34 cellular contexts compared by ENCODE assay signal in the genomic region with DNA sequence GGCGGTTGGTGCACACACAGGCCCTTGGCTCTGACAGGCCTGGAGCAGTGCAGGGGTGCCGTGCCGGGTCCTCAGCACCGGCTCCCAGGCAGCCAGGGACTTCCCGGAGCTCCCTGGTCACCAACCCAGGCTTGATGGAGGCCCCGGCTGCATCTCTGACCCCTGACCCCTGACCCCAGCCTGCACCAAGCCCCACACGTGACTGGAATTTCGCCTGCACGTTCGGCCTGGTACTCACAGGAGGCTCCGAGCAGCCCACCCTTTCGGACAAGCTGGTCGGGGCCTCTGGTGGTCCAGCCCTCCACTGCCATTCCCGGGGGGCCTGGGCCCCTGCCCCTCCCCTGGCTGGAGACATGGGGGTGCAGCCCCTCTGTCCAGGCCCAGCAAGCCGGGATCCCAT.
"Had no signal": no experiment of that assay in that cellular context is flagged by ENCODE, and none has a peak within 500 bp of the region (broad histone marks: within the 10 kb centered on the region; RNA-seq: fewer than 3 reads in every experiment).

No MANE protein-coding gene starts in this region.

- H3K27ac ChIP-seq: ascending aorta, breast epithelium, cardiac muscle cell, coronary artery, dorsolateral prefrontal cortex, esophagus muscularis mucosa, foreskin keratinocyte, gastrocnemius medialis, heart left ventricle, WERI-Rb-1 had no signal

- H3K9me3 Mint-ChIP-seq: activated B cell treated with CpG ODN at 0.5 μM for 24 hours; activated CD4-positive, alpha-beta memory T cell treated with anti-CD3 and anti-CD28 coated beads for 36 hours; activated CD4-positive, alpha-beta T cell treated with anti-CD3 and anti-CD28 coated beads, Interleukin-2, amount 10 ng/mL, durations not matched to agents 24 days and 14 days; activated naive CD4-positive, alpha-beta T cell treated with anti-CD3 and anti-CD28 coated beads, Interleukin-2, amount 10 ng/mL, durations not matched to agents 7 days and 5 days; activated naive CD4-positive, alpha-beta T cell treated with anti-CD3 and anti-CD28 coated beads, Interleukin-2, amount 50 U/mL, for 72 hours; activated naive CD8-positive, alpha-beta T cell treated with anti-CD3 and anti-CD28 coated beads, Interleukin-2, amount 10 ng/mL, durations not matched to agents 7 days and 5 days; activated T-cell treated with anti-CD3 and anti-CD28 coated beads, Interleukin-2, amount 50 U/mL, for 24 hours; activated T-cell treated with anti-CD3 and anti-CD28 coated beads, Interleukin-2, amount 50 U/mL, for 72 hours; dendritic cell treated with granulocyte-macrophage colony-stimulating factor and Interleukin-4, amounts not matched to agents 40 ng/mL and 50 ng/mL, for 4 days; effector memory CD8-positive, alpha-beta T cell; T-helper 2 cell treated with Interferon-gamma antibody and Interleukin-4, amounts not matched to agents 5 μg/mL and 100 μg/mL, for 36 hours had no signal

- DNase-seq: activated B cell treated with CpG ODN at 0.5 μM for 24 hours; activated CD4-positive, alpha-beta memory T cell treated with anti-CD3 and anti-CD28 coated beads for 36 hours; activated CD4-positive, alpha-beta T cell treated with anti-CD3 and anti-CD28 coated beads, Interleukin-2, amount 10 ng/mL, durations not matched to agents 24 days and 14 days; activated CD8-positive, alpha-beta memory T cell treated with anti-CD3 and anti-CD28 coated beads, Interleukin-2, amount 50 U/mL, for 48 hours; activated gamma-delta T cell; activated naive CD4-positive, alpha-beta T cell; activated naive CD4-positive, alpha-beta T cell treated with anti-CD3 and anti-CD28 coated beads, Interleukin-2, amount 10 ng/mL, durations not matched to agents 7 days and 5 days; activated naive CD8-positive, alpha-beta T cell treated with anti-CD3 and anti-CD28 coated beads, Interleukin-2, amount 10 ng/mL, durations not matched to agents 7 days and 5 days; activated T-cell treated with anti-CD3 and anti-CD28 coated beads for 4 hours; activated T-cell treated with anti-CD3 and anti-CD28 coated beads, Interleukin-2, amount 50 U/mL, for 24 hours; activated T-cell treated with anti-CD3 and anti-CD28 coated beads, Interleukin-2, amount 50 U/mL, for 72 hours; central memory CD4-positive, alpha-beta T cell; dorsolateral prefrontal cortex; effector CD4-positive, alpha-beta T cell; effector memory CD8-positive, alpha-beta T cell; erythroblast; foreskin keratinocyte; gastrocnemius medialis; glutamatergic neuron; T-helper 1 cell; T-helper 17 cell; T1000; WERI-Rb-1 had no signal

- H3K27me3 Mint-ChIP-seq: activated B cell treated with CpG ODN at 0.5 μM for 24 hours; activated CD4-positive, alpha-beta memory T cell treated with anti-CD3 and anti-CD28 coated beads for 36 hours; activated CD4-positive, alpha-beta T cell treated with anti-CD3 and anti-CD28 coated beads, Interleukin-2, amount 10 ng/mL, durations not matched to agents 24 days and 14 days; activated naive CD8-positive, alpha-beta T cell treated with anti-CD3 and anti-CD28 coated beads, Interleukin-2, amount 10 ng/mL, durations not matched to agents 7 days and 5 days; activated T-cell treated with anti-CD3 and anti-CD28 coated beads, Interleukin-2, amount 50 U/mL, for 24 hours; brain; T-helper 17 cell had no signal

- H3K36me3 ChIP-seq: ascending aorta, breast epithelium, cardiac muscle cell, esophagus muscularis mucosa, gastrocnemius medialis, heart left ventricle, WERI-Rb-1 had no signal

- H3K4me3 ChIP-seq: ascending aorta, breast epithelium, cardiac muscle cell, coronary artery, dorsolateral prefrontal cortex, esophagus muscularis mucosa, gastrocnemius medialis, heart left ventricle had no signal

- H3K4me1 ChIP-seq: foreskin keratinocyte had no signal

- H3K27me3 ChIP-seq: ascending aorta, cardiac muscle cell, heart left ventricle had no signal

- H3K27ac Mint-ChIP-seq: activated B cell treated with CpG ODN at 0.5 μM for 24 hours; activated CD4-positive, alpha-beta memory T cell treated with anti-CD3 and anti-CD28 coated beads for 36 hours; activated CD4-positive, alpha-beta T cell treated with anti-CD3 and anti-CD28 coated beads, Interleukin-2, amount 10 ng/mL, durations not matched to agents 24 days and 14 days; activated naive CD4-positive, alpha-beta T cell treated with anti-CD3 and anti-CD28 coated beads, Interleukin-2, amount 10 ng/mL, durations not matched to agents 7 days and 5 days; activated naive CD8-positive, alpha-beta T cell treated with anti-CD3 and anti-CD28 coated beads, Interleukin-2, amount 10 ng/mL, durations not matched to agents 7 days and 5 days; activated T-cell treated with anti-CD3 and anti-CD28 coated beads, Interleukin-2, amount 50 U/mL, for 24 hours; activated T-cell treated with anti-CD3 and anti-CD28 coated beads, Interleukin-2, amount 50 U/mL, for 72 hours; dendritic cell treated with granulocyte-macrophage colony-stimulating factor and Interleukin-4, amounts not matched to agents 40 ng/mL and 50 ng/mL, for 4 days; effector memory CD8-positive, alpha-beta T cell; T-helper 17 cell; T-helper 2 cell treated with Interferon-gamma antibody and Interleukin-4, amounts not matched to agents 5 μg/mL and 100 μg/mL, for 36 hours had no signal

- H3K9me3 ChIP-seq: ascending aorta, breast epithelium, esophagus muscularis mucosa, gastrocnemius medialis, heart left ventricle had no signal

- H3K36me3 Mint-ChIP-seq: activated CD4-positive, alpha-beta memory T cell treated with anti-CD3 and anti-CD28 coated beads for 36 hours; activated naive CD4-positive, alpha-beta T cell treated with anti-CD3 and anti-CD28 coated beads, Interleukin-2, amount 10 ng/mL, durations not matched to agents 7 days and 5 days; activated naive CD4-positive, alpha-beta T cell treated with anti-CD3 and anti-CD28 coated beads, Interleukin-2, amount 50 U/mL, for 72 hours; activated naive CD8-positive, alpha-beta T cell treated with anti-CD3 and anti-CD28 coated beads, Interleukin-2, amount 10 ng/mL, durations not matched to agents 7 days and 5 days; brain had no signal

- ATAC-seq: activated CD4-positive, CD25-positive, alpha-beta regulatory T cell treated with anti-CD3 and anti-CD28 coated beads, Interleukin-2, amount 50 U/mL, for 24 hours; activated naive CD4-positive, alpha-beta T cell treated with anti-CD3 and anti-CD28 coated beads, Interleukin-2, amount 50 U/mL, for 72 hours; activated T-cell treated with anti-CD3 and anti-CD28 coated beads, Interleukin-2, amount 50 U/mL, for 72 hours; effector memory CD8-positive, alpha-beta T cell; foreskin keratinocyte; gastrocnemius medialis; heart left ventricle; T-helper 17 cell had no signal

- H3K4me3 Mint-ChIP-seq: activated B cell treated with CpG ODN at 0.5 μM for 24 hours; activated CD4-positive, alpha-beta memory T cell treated with anti-CD3 and anti-CD28 coated beads for 36 hours; activated CD4-positive, alpha-beta T cell treated with anti-CD3 and anti-CD28 coated beads, Interleukin-2, amount 10 ng/mL, durations not matched to agents 24 days and 14 days; activated naive CD4-positive, alpha-beta T cell treated with anti-CD3 and anti-CD28 coated beads, Interleukin-2, amount 10 ng/mL, durations not matched to agents 7 days and 5 days; activated naive CD8-positive, alpha-beta T cell treated with anti-CD3 and anti-CD28 coated beads, Interleukin-2, amount 10 ng/mL, durations not matched to agents 7 days and 5 days; activated T-cell treated with anti-CD3 and anti-CD28 coated beads, Interleukin-2, amount 50 U/mL, for 24 hours; activated T-cell treated with anti-CD3 and anti-CD28 coated beads, Interleukin-2, amount 50 U/mL, for 72 hours; brain; dendritic cell treated with granulocyte-macrophage colony-stimulating factor and Interleukin-4, amounts not matched to agents 40 ng/mL and 50 ng/mL, for 4 days; effector memory CD8-positive, alpha-beta T cell; T-helper 17 cell; T-helper 2 cell treated with Interferon-gamma antibody and Interleukin-4, amounts not matched to agents 5 μg/mL and 100 μg/mL, for 36 hours had no signal
